ENCODE assay signal across 8 cellular contexts in genomic region chr3:67113802-67114407, GRCh38.
DNase-seq lines count a peak whose midpoint lies in the region; ATAC-seq and TF ChIP-seq lines count a peak whose summit lies in the region.

No MANE protein-coding gene starts in this region.

- peak; percentile 97 for ATAC-seq in HG03571 (IDR thresholded peaks at IDR 0.05; ENCODE audit: unreplicated experiment)
- ATAC-seq in activated CD8-positive, alpha-beta memory T cell treated with anti-CD3 and anti-CD28 coated beads, Interleukin-2, amount 10 ng/mL, durations not matched to agents 7 days and 5 days, result peak; percentile 91

- BruUV-seq in Calu3 (replicated peaks; lab: Mats Ljungman, UMichigan), result no TSS peak

- H3K9me3 Mint-ChIP-seq in Calu3 (ENCODE audit: low read depth, unreplicated experiment), result no peaks in the 10 kb centered on the region
- no peaks in the 10 kb centered on the region for H3K9me3 Mint-ChIP-seq in activated CD8-positive, alpha-beta memory T cell treated with anti-CD3 and anti-CD28 coated beads, Interleukin-2, amount 10 ng/mL, durations not matched to agents 7 days and 5 days (ENCODE audit: low read depth)

- no peaks in the 10 kb centered on the region for H3K36me3 Mint-ChIP-seq in Calu3 (ENCODE audit: insufficient read depth, unreplicated experiment)
- H3K36me3 Mint-ChIP-seq in activated CD8-positive, alpha-beta memory T cell treated with anti-CD3 and anti-CD28 coated beads, Interleukin-2, amount 10 ng/mL, durations not matched to agents 7 days and 5 days, result no peaks in the 10 kb centered on the region

- H3K4me3 Mint-ChIP-seq in Calu3 (ENCODE audit: low read depth, unreplicated experiment), result no peak overlapping the region
- no peak overlapping the region for H3K4me3 Mint-ChIP-seq in activated CD8-positive, alpha-beta memory T cell treated with anti-CD3 and anti-CD28 coated beads, Interleukin-2, amount 10 ng/mL, durations not matched to agents 7 days and 5 days

- intact Hi-C loops in Calu3 (cut with micrococcal nuclease; ENCODE audit: unreplicated experiment), result loop anchor here (5.0 to 10.0 kb wide), 3 partner anchors 243 to 1861 kb away; no protein-coding TSS in a partner anchor

- peak; percentile 78 for TF ChIP-seq CTCF in Calu3 (IDR thresholded peaks at IDR 0.05; ENCODE audit: unreplicated experiment)
- peak; percentile 90 for TF ChIP-seq CTCF in GM20000 (IDR thresholded peaks at IDR 0.05; ENCODE audit: extremely low read depth, missing control alignments)
- peak; percentile 99 for TF ChIP-seq CTCF in epithelial cell of esophagus (IDR thresholded peaks at IDR 0.05; ENCODE audit: insufficient read depth, low read depth, low read length, missing control alignments)

- DNase-seq in Calu3 (peak; percentile 81), GM20000 (ENCODE audit: low spot score) (peak; percentile 70), NOMO-1 (lab: John Stamatoyannopoulos, UW; ENCODE audit: unreplicated experiment in 2 of 2) (peak; percentile 40 to 73), epithelial cell of esophagus (ENCODE audit: low read depth) (peak; percentile 88), myocyte (ENCODE audit: low read depth) (peak; percentile 88)
- DNase-seq in activated CD8-positive, alpha-beta memory T cell treated with anti-CD3 and anti-CD28 coated beads, Interleukin-2, amount 10 ng/mL, durations not matched to agents 7 days and 5 days, result peak; percentile 88
- peak; percentile 54 to 76 for DNase-seq in stimulated activated CD8-positive, alpha-beta memory T cell treated with anti-CD3 and anti-CD28 coated beads, Interleukin-7, amount 100 ng/mL, for 4 hours (ENCODE audit: low read depth in 2 of 2)

- no peak overlapping the region for H3K27ac Mint-ChIP-seq in Calu3 (ENCODE audit: unreplicated experiment)
- no peak overlapping the region for H3K27ac Mint-ChIP-seq in activated CD8-positive, alpha-beta memory T cell treated with anti-CD3 and anti-CD28 coated beads, Interleukin-2, amount 10 ng/mL, durations not matched to agents 7 days and 5 days

- H3K4me3 ChIP-seq in epithelial cell of esophagus (ENCODE audit: low read length), result no peak overlapping the region

- H3K4me1 Mint-ChIP-seq in Calu3 (ENCODE audit: low read depth, unreplicated experiment), result no peaks in the 10 kb centered on the region
- peaks cover 4% of the 10 kb centered on the region for H3K4me1 Mint-ChIP-seq in activated CD8-positive, alpha-beta memory T cell treated with anti-CD3 and anti-CD28 coated beads, Interleukin-2, amount 10 ng/mL, durations not matched to agents 7 days and 5 days

- CTCF ChIA-PET in Calu3 (lab: Charles Lee), result interaction anchor here (0.6 to 1.5 kb wide), 12 partner anchors 116 to 1780 kb away, joined by 3 to 17 read pairs (median 6); partner anchors contain the start of gene KBTBD8
- CTCF ChIA-PET in activated CD8-positive, alpha-beta memory T cell treated with anti-CD3 and anti-CD28 coated beads, Interleukin-2, amount 10 ng/mL, durations not matched to agents 7 days and 5 days (lab: Charles Lee), result interaction anchor here (0.6 to 2.7 kb wide), 24 partner anchors 10 to 1780 kb away, joined by 3 to 32 read pairs (median 4); no protein-coding TSS in a partner anchor

- no peaks in the 10 kb centered on the region for H3K27me3 Mint-ChIP-seq in Calu3 (ENCODE audit: unreplicated experiment)
- H3K27me3 Mint-ChIP-seq in activated CD8-positive, alpha-beta memory T cell treated with anti-CD3 and anti-CD28 coated beads, Interleukin-2, amount 10 ng/mL, durations not matched to agents 7 days and 5 days, result peaks cover 16% of the 10 kb centered on the region
